Comparison of ENCODE assay signal across 12 cellular contexts in genomic region chr7:151863386-151864079, GRCh38. TPM values are rescaled to one million over a fixed set of nuclear protein-coding genes. Genes with fewer than 3 reads are reported as not detected.
A peak's percentile ranks its signal among the peaks of the same experiment; 100 is the strongest.
DNase-seq lines count a peak whose midpoint lies in the region; ATAC-seq and TF ChIP-seq lines count a peak whose summit lies in the region.
"Had no signal": no experiment of that assay in that cellular context is flagged by ENCODE, and none has a peak within 500 bp of the region (broad histone marks: within the 10 kb centered on the region; RNA-seq: fewer than 3 reads in every experiment).

No MANE protein-coding gene starts in this region.

- intact Hi-C loops in thyroid gland (cut with DNase I) = no loop called here

- peaks cover 35% of the 10 kb centered on the region for H3K4me1 Mint-ChIP-seq in stimulated activated naive CD8-positive, alpha-beta T cell treated with anti-CD3 and anti-CD28 coated beads, Interleukin-15, amount 100 ng/mL, for 72 hours

- H3K27ac Mint-ChIP-seq in stimulated activated naive CD8-positive, alpha-beta T cell treated with anti-CD3 and anti-CD28 coated beads, Interleukin-15, amount 100 ng/mL, for 72 hours = no peak overlapping the region
- H3K27ac Mint-ChIP-seq: CD8-positive, alpha-beta T cell had no signal

- ATAC-seq in stimulated activated naive CD8-positive, alpha-beta T cell treated with anti-CD3 and anti-CD28 coated beads, Interleukin-15, amount 100 ng/mL, for 72 hours = peak; percentile 21
- no peak for ATAC-seq in stimulated activated naive CD8-positive, alpha-beta T cell treated with anti-CD3 and anti-CD28 coated beads, Interleukin-15, Interleukin-2, amounts not matched to agents 100 U/mL and 50 U/mL, for 24 hours
- ATAC-seq in foreskin keratinocyte (no peak), HG03565 (IDR thresholded peaks at IDR 0.05; ENCODE audit: unreplicated experiment) (no peak)
- ATAC-seq: CD8-positive, alpha-beta T cell had no signal

- H3K4me2 ChIP-seq in OCI-LY3 (ENCODE audit: low read length) = peak overlapping the region; percentile 73

- peak overlapping the region; percentile 69; the same call in 1 of the 2 replicates for H2AFZ ChIP-seq in OCI-LY3 (ENCODE audit: low read depth, low read length)

- peak overlapping the region; percentile 18; the same call in 1 of the 2 replicates for H3K9ac ChIP-seq in OCI-LY3 (ENCODE audit: low read length)

- no peaks in the 10 kb centered on the region for H4K20me1 ChIP-seq in OCI-LY3 (ENCODE audit: insufficient read depth, low read length)

- 89% methylated on average over 11 of the region's 11 CpGs for WGBS in thyroid gland, 2 donors

- no peaks in the 10 kb centered on the region for H3K36me3 ChIP-seq in OCI-LY3 (replicated peaks; ENCODE audit: low read depth, low read length)
- no peaks in the 10 kb centered on the region for H3K36me3 ChIP-seq in thyroid gland
- H3K36me3 ChIP-seq: Peyer's patch had no signal

- TF ChIP-seq POLR2A in thyroid gland (IDR thresholded peaks at IDR 0.05) = no peak

- H3K4me1 ChIP-seq in OCI-LY3 (ENCODE audit: low read length) = peaks cover 15% of the 10 kb centered on the region
- no peaks in the 10 kb centered on the region for H3K4me1 ChIP-seq in foreskin keratinocyte
- H3K4me1 ChIP-seq in thyroid gland = peaks cover 5 to 11% of the 10 kb centered on the region in 2 donors

- DNase-seq in stimulated activated naive CD8-positive, alpha-beta T cell treated with anti-CD3 and anti-CD28 coated beads, Interleukin-15, amount 100 ng/mL, for 72 hours = no peak
- DNase-seq in stimulated activated naive CD8-positive, alpha-beta T cell treated with anti-CD3 and anti-CD28 coated beads, Interleukin-15, Interleukin-2, amounts not matched to agents 100 U/mL and 50 U/mL, for 24 hours = no peak
- DNase-seq in islet precursor cell (peak; percentile 71), foreskin keratinocyte (no peak), thyroid gland (no peak), NCI-H187 treated with DMSO at 0.1 percent for 48 hours (lab: John Stamatoyannopoulos, UW) (no peak)
- DNase-seq: activated T-cell treated with anti-CD3 and anti-CD28 coated beads for 4 hours; CD8-positive, alpha-beta T cell; NCI-H187 had no signal

- H3K4me3 ChIP-seq in OCI-LY3 (ENCODE audit: low read length) = peak overlapping the region; percentile 50
- no peak overlapping the region for H3K4me3 ChIP-seq in thyroid gland (replicated peaks in 1 of 3)
- H3K4me3 ChIP-seq: Peyer's patch had no signal

- no peaks in the 10 kb centered on the region for H3K9me3 Mint-ChIP-seq in stimulated activated naive CD8-positive, alpha-beta T cell treated with anti-CD3 and anti-CD28 coated beads, Interleukin-15, amount 100 ng/mL, for 72 hours
- H3K9me3 Mint-ChIP-seq: CD8-positive, alpha-beta T cell had no signal

- H3K4me3 Mint-ChIP-seq in stimulated activated naive CD8-positive, alpha-beta T cell treated with anti-CD3 and anti-CD28 coated beads, Interleukin-15, amount 100 ng/mL, for 72 hours = no peak overlapping the region
- H3K4me3 Mint-ChIP-seq: CD8-positive, alpha-beta T cell had no signal

- H3K27me3 ChIP-seq in OCI-LY3 (ENCODE audit: low read depth, low read length) (no peaks in the 10 kb centered on the region), foreskin keratinocyte (no peaks in the 10 kb centered on the region), thyroid gland (no peaks in the 10 kb centered on the region)
- H3K27me3 ChIP-seq: Peyer's patch had no signal

- H3K27ac ChIP-seq in OCI-LY3 (ENCODE audit: low read length) (no peak overlapping the region), foreskin keratinocyte (no peak overlapping the region), thyroid gland (no peak overlapping the region)

- no peaks in the 10 kb centered on the region for H3K27me3 Mint-ChIP-seq in stimulated activated naive CD8-positive, alpha-beta T cell treated with anti-CD3 and anti-CD28 coated beads, Interleukin-15, amount 100 ng/mL, for 72 hours

- no peaks in the 10 kb centered on the region for H3K79me2 ChIP-seq in OCI-LY3 (ENCODE audit: low read length)

- no peaks in the 10 kb centered on the region for H3K9me3 ChIP-seq in OCI-LY3 (ENCODE audit: insufficient read depth, low read length)
- no peaks in the 10 kb centered on the region for H3K9me3 ChIP-seq in thyroid gland
- H3K9me3 ChIP-seq: Peyer's patch had no signal

- peak; percentile 71 for TF ChIP-seq CTCF in OCI-LY3 (IDR thresholded peaks at IDR 0.05; ENCODE audit: low read depth, low read length)
- no peak for TF ChIP-seq CTCF in foreskin keratinocyte (conservative IDR thresholded peaks at IDR 0.05)
- no peak for TF ChIP-seq CTCF in thyroid gland (IDR thresholded peaks at IDR 0.05)

RNA-seq across cellular contexts. Expression of gene PRKAG2, which starts 13.4 kb away (rescaled TPM):
- total RNA-seq in foreskin keratinocyte = 27.1 and 31.6 TPM in 2 replicates
- 18.4 and 22.3 TPM in 2 replicates for polyA plus RNA-seq in foreskin keratinocyte
- total RNA-seq in thyroid gland = 10 to 100 TPM; 19.5 to 30.8 (median 27.6) TPM
